Comparison of ENCODE assay signal across 11 cellular contexts in genomic region chr11:925158-925495, GRCh38. TPM values are rescaled to one million over a fixed set of nuclear protein-coding genes. Genes with fewer than 3 reads are reported as not detected.
A peak's percentile ranks its signal among the peaks of the same experiment; 100 is the strongest.
DNase-seq lines count a peak whose midpoint lies in the region; ATAC-seq and TF ChIP-seq lines count a peak whose summit lies in the region.
"Had no signal": no experiment of that assay in that cellular context is flagged by ENCODE, and none has a peak within 500 bp of the region (broad histone marks: within the 10 kb centered on the region; RNA-seq: fewer than 3 reads in every experiment).

No MANE protein-coding gene starts in this region.

- intact Hi-C loops in Right ventricle myocardium inferior (cut with DNase I) (loop anchor here (5.0 kb wide), 3 partner anchors 52 to 127 kb away; partner anchors contain the start of genes POLR2L and TSPAN4), cardiac septum (cut with DNase I) (loop anchor here (1.0 to 2.0 kb wide), 2 partner anchors 14 to 80 kb away; no protein-coding TSS in a partner anchor), lower leg skin (cut with DNase I; ENCODE audit: low total_unique reads) (no loop called here)

- TF ChIP-seq CTCF in lower leg skin (IDR thresholded peaks at IDR 0.05) (no peak), endothelial cell (IDR thresholded peaks at IDR 0.05; ENCODE audit: unreplicated experiment) (no peak)

- no peaks in the 10 kb centered on the region for H3K9me3 Mint-ChIP-seq in endothelial cell (ENCODE audit: unreplicated experiment)
- H3K9me3 Mint-ChIP-seq: activated T-helper 2 cell treated with anti-CD3 and anti-CD28 coated beads, Interferon-gamma antibody, Interleukin-2, Interleukin-4, amounts not matched to agents 10 μg/mL and 5 μg/mL and 100 μg/mL, durations not matched to agents 14 hours and 24 hours and 36 hours; IgD-negative memory B cell had no signal

- WGBS in lower leg skin, 2 donors = 58 to 71% methylated on average over 17 to 18 of the region's 28 CpGs
- 54% methylated on average over 28 of the region's 28 CpGs for WGBS in urinary bladder

- H3K27me3 Mint-ChIP-seq in endothelial cell (ENCODE audit: unreplicated experiment) = peaks cover 12% of the 10 kb centered on the region
- H3K27me3 Mint-ChIP-seq: IgD-negative memory B cell had no signal

- no peak overlapping the region for H3K4me3 Mint-ChIP-seq in endothelial cell (ENCODE audit: unreplicated experiment)

- DNase-seq in Right ventricle myocardium inferior (ENCODE audit: missing footprints) (no peak), cardiac septum (ENCODE audit: low spot score) (no peak), caudate nucleus (lab: John Stamatoyannopoulos, UW) (no peak), lower leg skin (ENCODE audit: low spot score in 2 of 2) (peak in 1 of 2 donors; percentile 92), NCI-H2029 (lab: John Stamatoyannopoulos, UW) (no peak), endothelial cell (ENCODE audit: low spot score) (no peak)

- peaks cover 33% of the 10 kb centered on the region for H3K4me1 Mint-ChIP-seq in endothelial cell (ENCODE audit: unreplicated experiment)

- H3K27ac Mint-ChIP-seq in endothelial cell (ENCODE audit: unreplicated experiment) = no peak overlapping the region
- H3K27ac Mint-ChIP-seq: activated T-helper 2 cell treated with anti-CD3 and anti-CD28 coated beads, Interferon-gamma antibody, Interleukin-2, Interleukin-4, amounts not matched to agents 10 μg/mL and 5 μg/mL and 100 μg/mL, durations not matched to agents 14 hours and 24 hours and 36 hours; IgD-negative memory B cell had no signal

- no peak for TF ChIP-seq POLR2A in lower leg skin (IDR thresholded peaks at IDR 0.05)

- peaks cover 13% of the 10 kb centered on the region for H3K36me3 Mint-ChIP-seq in endothelial cell (ENCODE audit: low read depth, unreplicated experiment)
- H3K36me3 Mint-ChIP-seq: IgD-negative memory B cell had no signal

- ATAC-seq in Right ventricle myocardium inferior (peak; percentile 9), HG03135 (IDR thresholded peaks at IDR 0.05; ENCODE audit: unreplicated experiment) (no peak)

- no peaks in the 10 kb centered on the region for H3K36me3 ChIP-seq in urinary bladder (ENCODE audit: insufficient read depth)
- H3K36me3 ChIP-seq: BE2C had no signal

- H3K27ac ChIP-seq in caudate nucleus (ENCODE audit: low read depth, low read length) = peak overlapping the region; percentile 89
- peak overlapping the region; percentile 71 for H3K27ac ChIP-seq in urinary bladder (ENCODE audit: low read depth)

- H3K4me1 ChIP-seq in urinary bladder (ENCODE audit: insufficient read depth) = no peaks in the 10 kb centered on the region
- H3K4me1 ChIP-seq: BE2C had no signal

- peak overlapping the region; percentile 2 for H3K4me3 ChIP-seq in lower leg skin (ENCODE audit: low read depth, poor library complexity, severe bottlenecking)
- H3K4me3 ChIP-seq in urinary bladder (ENCODE audit: low read depth, low read length) = peak overlapping the region; percentile 97

RNA-seq across cellular contexts. Expression of gene AP2A2, which starts 0.5 kb away (rescaled TPM):
- total RNA-seq in Right ventricle myocardium inferior = 51.7 TPM
- 40.3 TPM for total RNA-seq in cardiac septum
- 10 to 100 TPM; 33.6 to 76.6 (median 46.4) TPM for total RNA-seq in lower leg skin
- total RNA-seq in urinary bladder = 26.5 TPM
- polyA plus RNA-seq in urinary bladder = 51.4 TPM
- 287 TPM for total RNA-seq in endothelial cell (ENCODE audit: unreplicated experiment)

RNA-seq across cellular contexts. Expression of gene CHID1, which starts 14.5 kb away (rescaled TPM):
- total RNA-seq in Right ventricle myocardium inferior (49.4 TPM), cardiac septum (63.7 TPM), lower leg skin (10 to 100 TPM; 35.5 to 59.4 (median 50.7) TPM), urinary bladder (23.4 TPM), endothelial cell (ENCODE audit: unreplicated experiment) (69.3 TPM)
- polyA plus RNA-seq in urinary bladder = 62.3 TPM
